Comparison of ENCODE assay signal across 16 cellular contexts in genomic region chr1:43427524-43427923, GRCh38.
"Had no signal": no experiment of that assay in that cellular context is flagged by ENCODE, and none has a peak within 500 bp of the region (broad histone marks: within the 10 kb centered on the region; RNA-seq: fewer than 3 reads in every experiment).

No MANE protein-coding gene starts in this region.

- H3K9me3 ChIP-seq: adrenal gland, gastroesophageal sphincter, heart right ventricle, neutrophil, right atrium auricular region, testis had no signal

- H3K4me3 ChIP-seq: adrenal gland, cardiac muscle cell, gastroesophageal sphincter, heart right ventricle, right atrium auricular region, smooth muscle cell, testis had no signal

- H3K27ac ChIP-seq: adrenal gland, cardiac muscle cell, gastroesophageal sphincter, heart right ventricle, neutrophil, right atrium auricular region, testis had no signal

- H3K4me1 ChIP-seq: adrenal gland, gastroesophageal sphincter, heart right ventricle, right atrium auricular region, testis had no signal

- DNase-seq: activated CD4-positive, alpha-beta memory T cell treated with anti-CD3 and anti-CD28 coated beads, Interleukin-2, amount 10 ng/mL, durations not matched to agents 7 days and 5 days; activated CD4-positive, alpha-beta T cell treated with anti-CD3 and anti-CD28 coated beads for 4 hours; activated effector memory CD4-positive, alpha-beta T cell treated with anti-CD3 and anti-CD28 coated beads, Interleukin-2, amount 50 U/mL, for 16 hours; activated T-cell treated with anti-CD3 and anti-CD28 coated beads, Interleukin-2, amount 50 U/mL, for 48 hours; adrenal gland; erythroblast; heart right ventricle; mesenchymal stem cell; stimulated activated naive CD8-positive, alpha-beta T cell treated with anti-CD3 and anti-CD28 coated beads, Interleukin-15, amount 100 ng/mL, for 72 hours; testis had no signal

- H3K27me3 ChIP-seq: adrenal gland, cardiac muscle cell, gastroesophageal sphincter, heart right ventricle, neutrophil, right atrium auricular region, testis had no signal

- H3K4me2 ChIP-seq: smooth muscle cell had no signal

- ATAC-seq: gastroesophageal sphincter; heart right ventricle; naive thymus-derived CD8-positive, alpha-beta T cell; stimulated activated naive CD8-positive, alpha-beta T cell treated with anti-CD3 and anti-CD28 coated beads, Interleukin-15, amount 100 ng/mL, for 72 hours had no signal
